In the genomic region with DNA sequence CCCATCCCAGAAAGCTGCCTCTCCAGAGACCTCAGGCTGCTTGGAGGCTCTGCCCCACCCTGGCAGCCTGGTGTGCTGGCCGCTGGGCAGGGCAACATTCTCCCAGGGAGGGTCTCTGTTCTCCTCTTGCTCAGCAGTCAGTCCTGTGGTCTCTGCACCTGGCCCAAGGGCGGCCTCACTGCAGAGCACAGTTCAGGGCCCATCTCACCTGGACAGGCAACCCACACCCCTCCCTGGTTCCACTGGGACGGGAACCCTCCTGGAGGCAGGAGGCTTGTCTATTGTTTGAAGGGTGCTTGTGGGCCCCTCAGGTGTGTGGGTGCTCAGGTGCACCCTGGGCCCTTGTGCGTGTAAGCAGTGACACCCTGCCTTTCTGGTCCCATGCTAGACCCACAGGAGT, we compare ENCODE assay signal across 21 cellular contexts.
"Had no signal": no experiment of that assay in that cellular context is flagged by ENCODE, and none has a peak within 500 bp of the region (broad histone marks: within the 10 kb centered on the region; RNA-seq: fewer than 3 reads in every experiment).

No MANE protein-coding gene starts in this region.

- H3K4me3 Mint-ChIP-seq: activated CD4-positive, alpha-beta memory T cell treated with anti-CD3 and anti-CD28 coated beads, Interleukin-2, amount 10 ng/mL, durations not matched to agents 7 days and 5 days; activated CD4-positive, alpha-beta T cell treated with anti-CD3 and anti-CD28 coated beads, Interleukin-2, amount 10 ng/mL, durations not matched to agents 7 days and 5 days; activated naive CD8-positive, alpha-beta T cell; brain; effector memory CD8-positive, alpha-beta T cell; naive thymus-derived CD4-positive, alpha-beta T cell; type B pancreatic cell had no signal

- H3K27ac Mint-ChIP-seq: activated CD4-positive, alpha-beta memory T cell treated with anti-CD3 and anti-CD28 coated beads, Interleukin-2, amount 10 ng/mL, durations not matched to agents 7 days and 5 days; activated CD4-positive, alpha-beta T cell treated with anti-CD3 and anti-CD28 coated beads, Interleukin-2, amount 10 ng/mL, durations not matched to agents 7 days and 5 days; activated naive CD8-positive, alpha-beta T cell; brain; effector memory CD8-positive, alpha-beta T cell; naive thymus-derived CD4-positive, alpha-beta T cell; type B pancreatic cell had no signal

- H3K4me1 Mint-ChIP-seq: activated CD4-positive, alpha-beta memory T cell treated with anti-CD3 and anti-CD28 coated beads, Interleukin-2, amount 10 ng/mL, durations not matched to agents 7 days and 5 days had no signal

- DNase-seq: activated CD4-positive, alpha-beta memory T cell treated with anti-CD3 and anti-CD28 coated beads, Interleukin-2, amount 10 ng/mL, durations not matched to agents 7 days and 5 days; activated CD4-positive, alpha-beta T cell treated with anti-CD3 and anti-CD28 coated beads, Interleukin-2, amount 10 ng/mL, durations not matched to agents 7 days and 5 days; activated CD4-positive, CD25-positive, alpha-beta regulatory T cell treated with anti-CD3 and anti-CD28 coated beads, Interleukin-2, amount 50 U/mL, for 72 hours; activated effector memory CD4-positive, alpha-beta T cell treated with Interleukin-2 at 50 U/mL for 16 hours; activated T-cell treated with anti-CD3 and anti-CD28 coated beads, Interleukin-2, amount 50 U/mL, for 48 hours; caudate nucleus; cortex of kidney; effector memory CD8-positive, alpha-beta T cell; erythroblast; gastrocnemius medialis; glutamatergic neuron; left cardiac atrium; midbrain; naive thymus-derived CD4-positive, alpha-beta T cell; nucleus accumbens; stimulated activated CD4-positive, alpha-beta T cell treated with anti-CD3 and anti-CD28 coated beads, Interleukin-2, amount 100 ng/mL, for 48 hours; stimulated activated naive CD8-positive, alpha-beta T cell treated with anti-CD3 and anti-CD28 coated beads, Interleukin-15, Interleukin-2, amounts not matched to agents 100 U/mL and 50 U/mL, for 24 hours; T-helper 2 cell had no signal

- ATAC-seq: effector memory CD8-positive, alpha-beta T cell; gastrocnemius medialis; left cardiac atrium; naive thymus-derived CD4-positive, alpha-beta T cell; stimulated activated naive CD8-positive, alpha-beta T cell treated with anti-CD3 and anti-CD28 coated beads, Interleukin-15, Interleukin-2, amounts not matched to agents 100 U/mL and 50 U/mL, for 24 hours had no signal

- H3K36me3 Mint-ChIP-seq: activated naive CD8-positive, alpha-beta T cell; type B pancreatic cell had no signal

- H3K9me3 Mint-ChIP-seq: activated CD4-positive, alpha-beta memory T cell treated with anti-CD3 and anti-CD28 coated beads, Interleukin-2, amount 10 ng/mL, durations not matched to agents 7 days and 5 days; effector memory CD8-positive, alpha-beta T cell; type B pancreatic cell had no signal

- H3K27me3 Mint-ChIP-seq: activated CD4-positive, alpha-beta T cell treated with anti-CD3 and anti-CD28 coated beads, Interleukin-2, amount 10 ng/mL, durations not matched to agents 7 days and 5 days; brain had no signal
